ENCODE assay signal across 27 cellular contexts in the genomic region with DNA sequence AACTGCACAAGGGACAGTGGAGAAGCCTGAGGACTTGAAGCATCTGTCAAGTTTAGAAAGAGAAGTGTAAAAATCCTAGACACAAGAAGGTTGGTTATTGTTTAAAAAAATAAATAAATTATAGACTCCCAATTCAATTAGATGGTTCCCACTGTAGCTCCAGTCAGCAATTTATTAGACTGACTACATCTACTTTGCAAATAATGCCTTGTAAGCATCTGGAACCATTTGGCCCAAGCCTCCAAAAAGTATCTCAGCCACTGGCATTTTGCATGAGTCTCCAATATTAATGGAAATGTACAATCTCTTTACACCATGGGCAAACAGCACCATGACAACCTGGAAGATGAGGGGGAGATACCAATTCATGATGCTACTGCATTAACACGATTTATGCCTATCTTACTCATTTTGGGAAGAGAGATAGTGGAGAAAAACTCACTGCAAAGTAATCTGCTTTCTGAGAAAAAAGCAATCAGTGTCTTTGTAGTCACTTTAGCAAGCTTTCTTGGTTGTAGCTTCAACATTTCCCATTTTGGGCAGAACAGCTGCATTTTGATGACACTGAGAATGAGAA. TPM values are rescaled to one million over a fixed set of nuclear protein-coding genes. Genes with fewer than 3 reads are reported as not detected.
"Had no signal": no experiment of that assay in that cellular context is flagged by ENCODE, and none has a peak within 500 bp of the region (broad histone marks: within the 10 kb centered on the region; RNA-seq: fewer than 3 reads in every experiment).

No MANE protein-coding gene starts in this region.

- H3K4me1 Mint-ChIP-seq: activated CD4-positive, alpha-beta memory T cell treated with anti-CD3 and anti-CD28 coated beads, Interleukin-2, amount 10 ng/mL, durations not matched to agents 7 days and 5 days; activated CD4-positive, alpha-beta T cell treated with anti-CD3 and anti-CD28 coated beads, Interleukin-2, amount 10 ng/mL, durations not matched to agents 24 days and 14 days; activated naive CD4-positive, alpha-beta T cell treated with anti-CD3 and anti-CD28 coated beads, Interleukin-2, amount 10 ng/mL, durations not matched to agents 7 days and 5 days; activated naive CD8-positive, alpha-beta T cell treated with anti-CD3 and anti-CD28 coated beads, Interleukin-2, amount 10 ng/mL, durations not matched to agents 7 days and 5 days; endodermal cell; natural killer cell had no signal

- FAIRE-seq: frontal cortex, islet of Langerhans had no signal

- H3K4me3 ChIP-seq: ascending aorta, esophagus squamous epithelium, left ventricle myocardium inferior, lung, spleen, suprapubic skin, tibial artery, upper lobe of right lung had no signal

- H3K4me1 ChIP-seq: ascending aorta, esophagus squamous epithelium, left ventricle myocardium inferior, spleen, suprapubic skin, tibial artery, upper lobe of right lung had no signal

- ATAC-seq: natural killer cell, right cardiac atrium, upper lobe of right lung had no signal

- H3K36me3 ChIP-seq: ascending aorta, brain microvascular endothelial cell, esophagus squamous epithelium, left ventricle myocardium inferior, spleen, suprapubic skin, tibial artery, upper lobe of right lung had no signal

- H3K27ac ChIP-seq: ascending aorta, brain microvascular endothelial cell, esophagus squamous epithelium, left ventricle myocardium inferior, spleen, suprapubic skin, tibial artery, upper lobe of right lung had no signal

- H3K27me3 ChIP-seq: ascending aorta, brain microvascular endothelial cell, esophagus squamous epithelium, tibial artery had no signal

- DNase-seq: activated CD4-positive, alpha-beta memory T cell treated with anti-CD3 and anti-CD28 coated beads, Interleukin-2, amount 10 ng/mL, durations not matched to agents 7 days and 5 days; activated CD4-positive, alpha-beta T cell treated with anti-CD3 and anti-CD28 coated beads, Interleukin-2, amount 10 ng/mL, durations not matched to agents 24 days and 14 days; activated CD4-positive, CD25-positive, alpha-beta regulatory T cell treated with anti-CD3 and anti-CD28 coated beads, Interleukin-2, amount 50 U/mL, for 72 hours; activated CD8-positive, alpha-beta memory T cell treated with anti-CD3 and anti-CD28 coated beads, Interleukin-2, amount 50 U/mL, for 48 hours; activated gamma-delta T cell; activated naive CD4-positive, alpha-beta T cell treated with anti-CD3 and anti-CD28 coated beads, Interleukin-2, amount 10 ng/mL, durations not matched to agents 7 days and 5 days; activated naive CD8-positive, alpha-beta T cell treated with anti-CD3 and anti-CD28 coated beads, Interleukin-2, amount 10 ng/mL, durations not matched to agents 7 days and 5 days; activated T-cell treated with anti-CD3 and anti-CD28 coated beads, Interleukin-2, amount 50 U/mL, for 24 hours; brain microvascular endothelial cell; cortex of kidney; endodermal cell; esophagus squamous epithelium; left ventricle myocardium inferior; mesendoderm; natural killer cell; posterior cingulate gyrus; right cardiac atrium; spleen; stimulated activated naive CD4-positive, alpha-beta T cell; tibial artery; upper lobe of right lung had no signal

- H3K4me3 Mint-ChIP-seq: activated CD4-positive, alpha-beta memory T cell treated with anti-CD3 and anti-CD28 coated beads, Interleukin-2, amount 10 ng/mL, durations not matched to agents 7 days and 5 days; activated CD4-positive, alpha-beta T cell treated with anti-CD3 and anti-CD28 coated beads, Interleukin-2, amount 10 ng/mL, durations not matched to agents 24 days and 14 days; activated naive CD4-positive, alpha-beta T cell treated with anti-CD3 and anti-CD28 coated beads, Interleukin-2, amount 10 ng/mL, durations not matched to agents 7 days and 5 days; activated naive CD8-positive, alpha-beta T cell treated with anti-CD3 and anti-CD28 coated beads, Interleukin-2, amount 10 ng/mL, durations not matched to agents 7 days and 5 days; activated T-cell treated with anti-CD3 and anti-CD28 coated beads, Interleukin-2, amount 50 U/mL, for 24 hours; endodermal cell; natural killer cell had no signal

- H3K27ac Mint-ChIP-seq: activated CD4-positive, alpha-beta memory T cell treated with anti-CD3 and anti-CD28 coated beads, Interleukin-2, amount 10 ng/mL, durations not matched to agents 7 days and 5 days; activated CD4-positive, alpha-beta T cell treated with anti-CD3 and anti-CD28 coated beads, Interleukin-2, amount 10 ng/mL, durations not matched to agents 24 days and 14 days; activated naive CD4-positive, alpha-beta T cell treated with anti-CD3 and anti-CD28 coated beads, Interleukin-2, amount 10 ng/mL, durations not matched to agents 7 days and 5 days; activated naive CD8-positive, alpha-beta T cell treated with anti-CD3 and anti-CD28 coated beads, Interleukin-2, amount 10 ng/mL, durations not matched to agents 7 days and 5 days; activated T-cell treated with anti-CD3 and anti-CD28 coated beads, Interleukin-2, amount 50 U/mL, for 24 hours; endodermal cell; natural killer cell had no signal

- H3K36me3 Mint-ChIP-seq: activated naive CD4-positive, alpha-beta T cell treated with anti-CD3 and anti-CD28 coated beads, Interleukin-2, amount 10 ng/mL, durations not matched to agents 7 days and 5 days; activated naive CD8-positive, alpha-beta T cell treated with anti-CD3 and anti-CD28 coated beads, Interleukin-2, amount 10 ng/mL, durations not matched to agents 7 days and 5 days; natural killer cell had no signal

- H3K9me3 Mint-ChIP-seq: activated CD4-positive, alpha-beta memory T cell treated with anti-CD3 and anti-CD28 coated beads, Interleukin-2, amount 10 ng/mL, durations not matched to agents 7 days and 5 days; activated CD4-positive, alpha-beta T cell treated with anti-CD3 and anti-CD28 coated beads, Interleukin-2, amount 10 ng/mL, durations not matched to agents 24 days and 14 days; activated naive CD4-positive, alpha-beta T cell treated with anti-CD3 and anti-CD28 coated beads, Interleukin-2, amount 10 ng/mL, durations not matched to agents 7 days and 5 days; activated naive CD8-positive, alpha-beta T cell treated with anti-CD3 and anti-CD28 coated beads, Interleukin-2, amount 10 ng/mL, durations not matched to agents 7 days and 5 days; activated T-cell treated with anti-CD3 and anti-CD28 coated beads, Interleukin-2, amount 50 U/mL, for 24 hours; endodermal cell had no signal

- H3K9me3 ChIP-seq: ascending aorta, esophagus squamous epithelium, left ventricle myocardium inferior, spleen, suprapubic skin, tibial artery, upper lobe of right lung had no signal

RNA-seq across cellular contexts. Expression of gene NYAP2, which starts 2.8 kb away (rescaled TPM):
- total RNA-seq: activated CD4-positive, alpha-beta memory T cell treated with anti-CD3 and anti-CD28 coated beads, Interleukin-2, amount 10 ng/mL, durations not matched to agents 7 days and 5 days; activated CD4-positive, alpha-beta T cell treated with anti-CD3 and anti-CD28 coated beads, Interleukin-2, amount 10 ng/mL, durations not matched to agents 24 days and 14 days; activated naive CD8-positive, alpha-beta T cell treated with anti-CD3 and anti-CD28 coated beads, Interleukin-2, amount 10 ng/mL, durations not matched to agents 7 days and 5 days; ascending aorta; endodermal cell; left ventricle myocardium inferior; osteoblast; right cardiac atrium had no signal
- polyA plus RNA-seq: right cardiac atrium had no signal
